In genomic region chr12:46507766-46508165, GRCh38 we compare ENCODE assay signal across 30 cellular contexts.
DNase-seq lines count a peak whose midpoint lies in the region; ATAC-seq, FAIRE-seq and TF ChIP-seq lines count a peak whose summit lies in the region.
"Had no signal": no experiment of that assay in that cellular context is flagged by ENCODE, and none has a peak within 500 bp of the region (broad histone marks: within the 10 kb centered on the region; RNA-seq: fewer than 3 reads in every experiment).

No MANE protein-coding gene starts in this region.

- ATAC-seq in activated naive CD8-positive, alpha-beta T cell treated with anti-CD3 and anti-CD28 coated beads, Interleukin-2, amount 10 ng/mL, durations not matched to agents 7 days and 5 days (ENCODE audit: low read depth) = no peak
- ATAC-seq in Panc1 (no peak), left colon (no peak)
- peak; percentile 70 for ATAC-seq in stimulated activated effector memory CD8-positive, alpha-beta T cell treated with anti-CD3 and anti-CD28 coated beads, Interleukin-12 subunit alpha, Interleukin-12 subunit beta, amount 100 ng/mL, for 72 hours
- ATAC-seq: A549, GM12878, left lung had no signal

- H3K27me3 ChIP-seq in Panc1 (ENCODE audit: control insufficient read depth, insufficient read depth, low read length) (no peaks in the 10 kb centered on the region), endothelial cell of umbilical vein (ENCODE audit: control insufficient read depth in 2 of 2, insufficient read depth in 2 of 2, low read length in 2 of 2) (no peaks in the 10 kb centered on the region)
- H3K27me3 ChIP-seq: brain microvascular endothelial cell, left lung, neural progenitor cell, Peyer's patch, right atrium auricular region, SJCRH30 had no signal

- intact Hi-C loops in Panc1 (cut with micrococcal nuclease; ENCODE audit: unreplicated experiment) (no loop called here), endothelial cell of umbilical vein (cut with micrococcal nuclease) (no loop called here), left colon (cut with DNase I, micrococcal nuclease) (no loop called here), posterior vena cava (cut with DNase I) (no loop called here)

- H3K4me1 Mint-ChIP-seq in activated naive CD8-positive, alpha-beta T cell treated with anti-CD3 and anti-CD28 coated beads, Interleukin-2, amount 10 ng/mL, durations not matched to agents 7 days and 5 days = peaks cover 10% of the 10 kb centered on the region
- H3K4me1 Mint-ChIP-seq in activated naive CD8-positive, alpha-beta T cell treated with anti-CD3 and anti-CD28 coated beads for 36 hours = peaks cover 5% of the 10 kb centered on the region
- peaks cover 6% of the 10 kb centered on the region for H3K4me1 Mint-ChIP-seq in stimulated activated effector memory CD8-positive, alpha-beta T cell treated with anti-CD3 and anti-CD28 coated beads, Interleukin-12 subunit alpha, Interleukin-12 subunit beta, amount 100 ng/mL, for 72 hours
- peaks cover 9% of the 10 kb centered on the region for H3K4me1 Mint-ChIP-seq in osteocyte (ENCODE audit: unreplicated experiment)
- H3K4me1 Mint-ChIP-seq: neural progenitor cell had no signal

- TF ChIP-seq POLR2A in endothelial cell of umbilical vein (IDR thresholded peaks at IDR 0.05; ENCODE audit: low read depth, low read length) = no peak

- no TSS peak for BruUV-seq in Panc1 (replicated peaks; lab: Mats Ljungman, UMichigan)
- BruUV-seq in endothelial cell of umbilical vein (replicated peaks; lab: Mats Ljungman, UMichigan) = no TSS peak

- H3K9me3 Mint-ChIP-seq in activated naive CD8-positive, alpha-beta T cell treated with anti-CD3 and anti-CD28 coated beads, Interleukin-2, amount 10 ng/mL, durations not matched to agents 7 days and 5 days = peaks cover 40% of the 10 kb centered on the region
- peaks cover 37% of the 10 kb centered on the region for H3K9me3 Mint-ChIP-seq in activated naive CD8-positive, alpha-beta T cell treated with anti-CD3 and anti-CD28 coated beads for 36 hours
- H3K9me3 Mint-ChIP-seq in stimulated activated effector memory CD8-positive, alpha-beta T cell treated with anti-CD3 and anti-CD28 coated beads, Interleukin-12 subunit alpha, Interleukin-12 subunit beta, amount 100 ng/mL, for 72 hours = peaks cover 33% of the 10 kb centered on the region
- peaks cover 54% of the 10 kb centered on the region for H3K9me3 Mint-ChIP-seq in osteocyte (ENCODE audit: unreplicated experiment)

- H2AFZ ChIP-seq in endothelial cell of umbilical vein (ENCODE audit: low read depth, low read length) = no peak overlapping the region
- H2AFZ ChIP-seq: neural progenitor cell, parathyroid adenoma had no signal

- H3K9me1 ChIP-seq in endothelial cell of umbilical vein (replicated peaks; ENCODE audit: control insufficient read depth, extremely low read depth, insufficient read depth, low read length) = no peaks in the 10 kb centered on the region

- TF ChIP-seq CTCF in Panc1 (IDR thresholded peaks at IDR 0.05) = no peak
- no peak for TF ChIP-seq CTCF in endothelial cell of umbilical vein (IDR thresholded peaks at IDR 0.05; ENCODE audit: extremely low read depth in 1 of 2, insufficient read depth in 1 of 2, low read depth in 1 of 2, low read length in 2 of 2)
- TF ChIP-seq CTCF in osteocyte (IDR thresholded peaks at IDR 0.05) = no peak

- H3K27ac ChIP-seq in Panc1 (ENCODE audit: low read length) (peak overlapping the region; percentile 18; the same call in 1 of the 2 replicates), endothelial cell of umbilical vein (ENCODE audit: insufficient read depth, low read depth, low read length) (no peak overlapping the region)
- H3K27ac ChIP-seq: brain microvascular endothelial cell, KMS-11, left lung, neural progenitor cell, parathyroid adenoma, Peyer's patch, right atrium auricular region, SJCRH30 had no signal

- H3K27me3 Mint-ChIP-seq in activated naive CD8-positive, alpha-beta T cell treated with anti-CD3 and anti-CD28 coated beads, Interleukin-2, amount 10 ng/mL, durations not matched to agents 7 days and 5 days = no peaks in the 10 kb centered on the region
- no peaks in the 10 kb centered on the region for H3K27me3 Mint-ChIP-seq in activated naive CD8-positive, alpha-beta T cell treated with anti-CD3 and anti-CD28 coated beads for 36 hours
- no peaks in the 10 kb centered on the region for H3K27me3 Mint-ChIP-seq in osteocyte (ENCODE audit: unreplicated experiment)
- H3K27me3 Mint-ChIP-seq: activated CD4-positive, alpha-beta T cell treated with anti-CD3 and anti-CD28 coated beads, Interleukin-2, amount 10 ng/mL, durations not matched to agents 7 days and 5 days; CD4-positive, CD25-positive, alpha-beta regulatory T cell had no signal

- H3K4me3 ChIP-seq in Panc1 (ENCODE audit: low read depth in 2 of 2, low read length in 2 of 2) (no peak overlapping the region), endothelial cell of umbilical vein (replicated peaks in 1 of 3; ENCODE audit: insufficient read depth in 1 of 3, low read depth in 1 of 3, low read length in 3 of 3) (no peak overlapping the region)
- H3K4me3 ChIP-seq: A549, GM12878, left lung, neural progenitor cell, Peyer's patch, right atrium auricular region, SJCRH30 had no signal

- H3K9me3 ChIP-seq in Panc1 (ENCODE audit: control insufficient read depth, insufficient read depth, low read depth, low read length) (peaks cover 42% of the 10 kb centered on the region; the same call in 1 of the 2 replicates), endothelial cell of umbilical vein (replicated peaks; ENCODE audit: control insufficient read depth, insufficient read depth, low read length) (peaks cover 6% of the 10 kb centered on the region)

- no peak for DNase-seq in activated naive CD8-positive, alpha-beta T cell treated with anti-CD3 and anti-CD28 coated beads, Interleukin-2, amount 10 ng/mL, durations not matched to agents 7 days and 5 days
- no peak for DNase-seq in activated naive CD8-positive, alpha-beta T cell treated with anti-CD3 and anti-CD28 coated beads for 36 hours
- DNase-seq in Panc1 (ENCODE audit: low read depth, low spot score) (no peak), endothelial cell of umbilical vein (ENCODE audit: low read depth, low spot score) (no peak), osteocyte (ENCODE audit: extremely low spot score, unreplicated experiment) (no peak), left colon (no peak), posterior vena cava (ENCODE audit: low spot score) (no peak)
- no peak for DNase-seq in stimulated activated effector memory CD8-positive, alpha-beta T cell treated with anti-CD3 and anti-CD28 coated beads, Interleukin-12 subunit alpha, Interleukin-12 subunit beta, amount 100 ng/mL, for 72 hours (ENCODE audit: low spot score in 2 of 2)
- DNase-seq: activated CD4-positive, alpha-beta T cell treated with anti-CD3 and anti-CD28 coated beads, Interleukin-2, amount 10 ng/mL, durations not matched to agents 7 days and 5 days; activated T-cell treated with anti-CD3 and anti-CD28 coated beads, Interleukin-2, amount 50 U/mL, for 4 hours; AML-193; brain microvascular endothelial cell; CD4-positive, CD25-positive, alpha-beta regulatory T cell; immature natural killer cell; left lung; mesendoderm; NCI-H2029; NCI-H526; Peyer's patch; SJCRH30; small intestine; stimulated activated naive CD4-positive, alpha-beta T cell treated with Interleukin-2 at 50 U/mL for 16 hours; T-helper 9 cell had no signal

- CTCF ChIA-PET in Panc1 (lab: Charles Lee) = no interaction called here
- CTCF ChIA-PET in endothelial cell of umbilical vein (lab: Charles Lee) = interaction anchor here (0.7 to 1.2 kb wide), 3 partner anchors 9 to 14 kb away, joined by 3 to 4 read pairs (median 4); no protein-coding TSS in a partner anchor

- FAIRE-seq in endothelial cell of umbilical vein (lab: Jason Lieb, UNC) = no peak
- FAIRE-seq: A549, GM12878, small intestine, urothelium cell line had no signal

- POLR2A ChIA-PET in activated naive CD8-positive, alpha-beta T cell treated with anti-CD3 and anti-CD28 coated beads, Interleukin-2, amount 10 ng/mL, durations not matched to agents 7 days and 5 days (lab: Charles Lee) = no interaction called here
- POLR2A ChIA-PET in Panc1 (lab: Charles Lee) (no interaction called here), endothelial cell of umbilical vein (lab: Charles Lee) (no interaction called here)

- dilution Hi-C loops in endothelial cell of umbilical vein (cut with MboI; ENCODE audit: extremely low pct_ligation_motif_present, low sequenced_read_pairs) = no loop called here

- H3K4me2 ChIP-seq in endothelial cell of umbilical vein (ENCODE audit: insufficient read depth, low read length) = no peak overlapping the region
- H3K4me2 ChIP-seq: A549, KMS-11, neural progenitor cell had no signal

- no peak overlapping the region for H3K4me3 Mint-ChIP-seq in activated naive CD8-positive, alpha-beta T cell treated with anti-CD3 and anti-CD28 coated beads, Interleukin-2, amount 10 ng/mL, durations not matched to agents 7 days and 5 days
- H3K4me3 Mint-ChIP-seq in activated naive CD8-positive, alpha-beta T cell treated with anti-CD3 and anti-CD28 coated beads for 36 hours = no peak overlapping the region
- no peak overlapping the region for H3K4me3 Mint-ChIP-seq in stimulated activated effector memory CD8-positive, alpha-beta T cell treated with anti-CD3 and anti-CD28 coated beads, Interleukin-12 subunit alpha, Interleukin-12 subunit beta, amount 100 ng/mL, for 72 hours
- H3K4me3 Mint-ChIP-seq in osteocyte (ENCODE audit: unreplicated experiment) = no peak overlapping the region
- H3K4me3 Mint-ChIP-seq: activated CD4-positive, alpha-beta T cell treated with anti-CD3 and anti-CD28 coated beads, Interleukin-2, amount 10 ng/mL, durations not matched to agents 7 days and 5 days; activated T-cell treated with anti-CD3 and anti-CD28 coated beads, Interleukin-2, amount 50 U/mL, for 4 hours; immature natural killer cell; neural progenitor cell had no signal

- H3K27ac Mint-ChIP-seq in activated naive CD8-positive, alpha-beta T cell treated with anti-CD3 and anti-CD28 coated beads, Interleukin-2, amount 10 ng/mL, durations not matched to agents 7 days and 5 days = peak overlapping the region; percentile 19
- H3K27ac Mint-ChIP-seq in activated naive CD8-positive, alpha-beta T cell treated with anti-CD3 and anti-CD28 coated beads for 36 hours = no peak overlapping the region
- no peak overlapping the region for H3K27ac Mint-ChIP-seq in stimulated activated effector memory CD8-positive, alpha-beta T cell treated with anti-CD3 and anti-CD28 coated beads, Interleukin-12 subunit alpha, Interleukin-12 subunit beta, amount 100 ng/mL, for 72 hours
- H3K27ac Mint-ChIP-seq in osteocyte (ENCODE audit: unreplicated experiment) = no peak overlapping the region
- H3K27ac Mint-ChIP-seq: activated CD4-positive, alpha-beta T cell treated with anti-CD3 and anti-CD28 coated beads, Interleukin-2, amount 10 ng/mL, durations not matched to agents 7 days and 5 days; CD4-positive, CD25-positive, alpha-beta regulatory T cell; neural progenitor cell had no signal

- peaks cover 64% of the 10 kb centered on the region for H3K36me3 Mint-ChIP-seq in activated naive CD8-positive, alpha-beta T cell treated with anti-CD3 and anti-CD28 coated beads, Interleukin-2, amount 10 ng/mL, durations not matched to agents 7 days and 5 days
- H3K36me3 Mint-ChIP-seq in activated naive CD8-positive, alpha-beta T cell treated with anti-CD3 and anti-CD28 coated beads for 36 hours = peaks cover 37% of the 10 kb centered on the region
- no peaks in the 10 kb centered on the region for H3K36me3 Mint-ChIP-seq in stimulated activated effector memory CD8-positive, alpha-beta T cell treated with anti-CD3 and anti-CD28 coated beads, Interleukin-12 subunit alpha, Interleukin-12 subunit beta, amount 100 ng/mL, for 72 hours
- H3K36me3 Mint-ChIP-seq in osteocyte (ENCODE audit: unreplicated experiment) = peaks cover 36% of the 10 kb centered on the region

- H3K36me3 ChIP-seq in Panc1 (ENCODE audit: control insufficient read depth, insufficient read depth, low read length) = no peaks in the 10 kb centered on the region
- H3K36me3 ChIP-seq in endothelial cell of umbilical vein (ENCODE audit: control insufficient read depth in 2 of 2, extremely low read depth in 1 of 2, insufficient read depth in 2 of 2, low read length in 2 of 2) = no peaks in the 10 kb centered on the region
- H3K36me3 ChIP-seq: brain microvascular endothelial cell, left lung, neural progenitor cell, Peyer's patch, right atrium auricular region, SJCRH30 had no signal

- no peaks in the 10 kb centered on the region for H3K79me2 ChIP-seq in endothelial cell of umbilical vein (ENCODE audit: control insufficient read depth, insufficient read depth, low read length)
- H3K79me2 ChIP-seq: parathyroid adenoma had no signal

- in situ Hi-C loops in Panc1 (cut with HindIII; ENCODE audit: low pct_unique_long_range_greater_than_20kb, low sequenced_read_pairs) = no loop called here

- H3K9ac ChIP-seq in endothelial cell of umbilical vein (replicated peaks; ENCODE audit: extremely low read depth, insufficient read depth, low read length) = no peak overlapping the region
- H3K9ac ChIP-seq: KMS-11, neural progenitor cell, parathyroid adenoma had no signal

- no peaks in the 10 kb centered on the region for H4K20me1 ChIP-seq in endothelial cell of umbilical vein (replicated peaks; ENCODE audit: control insufficient read depth, extremely low read depth, insufficient read depth, low read length)

- H3K4me1 ChIP-seq in Panc1 (ENCODE audit: control insufficient read depth, insufficient read depth, low read length) = no peaks in the 10 kb centered on the region
- peaks cover 2% of the 10 kb centered on the region for H3K4me1 ChIP-seq in endothelial cell of umbilical vein (ENCODE audit: control insufficient read depth, extremely low read depth, insufficient read depth, low read length)
- H3K4me1 ChIP-seq: A549, left lung, neural progenitor cell, parathyroid adenoma, Peyer's patch, right atrium auricular region, SJCRH30 had no signal
